7 cellular contexts compared by ENCODE assay signal in genomic region chr15:72271895-72272212, GRCh38. TPM values are rescaled to one million over a fixed set of nuclear protein-coding genes. Genes with fewer than 3 reads are reported as not detected.
DNase-seq lines count a peak whose midpoint lies in the region; ATAC-seq and TF ChIP-seq lines count a peak whose summit lies in the region.

No MANE protein-coding gene starts in this region.

- ATAC-seq in T-helper 17 cell: peak; percentile 0
- no peak for ATAC-seq in HG03571 (IDR thresholded peaks at IDR 0.05; ENCODE audit: unreplicated experiment)
- ATAC-seq in GM21825 (IDR thresholded peaks at IDR 0.05; ENCODE audit: unreplicated experiment): no peak

- H3K4me3 Mint-ChIP-seq in HFFc6 (peak overlapping the region; percentile 93), T-helper 17 cell (peak overlapping the region; percentile 88), osteocyte (ENCODE audit: unreplicated experiment) (peak overlapping the region; percentile 88)

- peak overlapping the region; percentile 83 for H3K4me3 ChIP-seq in fibroblast of mammary gland (ENCODE audit: control insufficient read depth, low read depth, low read length)

- peaks cover 3% of the 10 kb centered on the region for H3K27me3 Mint-ChIP-seq in HFFc6 (ENCODE audit: insufficient read depth)
- H3K27me3 Mint-ChIP-seq in T-helper 17 cell: no peaks in the 10 kb centered on the region
- H3K27me3 Mint-ChIP-seq in osteocyte (ENCODE audit: unreplicated experiment): peaks cover 9% of the 10 kb centered on the region

- H3K36me3 Mint-ChIP-seq in HFFc6 (ENCODE audit: low read depth) (peaks cover 10% of the 10 kb centered on the region), T-helper 17 cell (ENCODE audit: low read depth) (peaks cover 2% of the 10 kb centered on the region), osteocyte (ENCODE audit: unreplicated experiment) (peaks cover 6% of the 10 kb centered on the region)

- H3K9me3 Mint-ChIP-seq in HFFc6 (no peaks in the 10 kb centered on the region), osteocyte (ENCODE audit: unreplicated experiment) (no peaks in the 10 kb centered on the region)

- DNase-seq in EL: peak; percentile 21
- no peak for DNase-seq in HFFc6
- DNase-seq in T-helper 17 cell: no peak
- peak; percentile 19 for DNase-seq in fibroblast of mammary gland (ENCODE audit: low read depth)
- no peak for DNase-seq in osteocyte (ENCODE audit: extremely low spot score, unreplicated experiment)

- TF ChIP-seq CTCF in HFFc6 (IDR thresholded peaks at IDR 0.05): no peak
- no peak for TF ChIP-seq CTCF in fibroblast of mammary gland (conservative IDR thresholded peaks at IDR 0.05; ENCODE audit: control insufficient read depth, insufficient read depth, low read depth, low read length)
- TF ChIP-seq CTCF in osteocyte (IDR thresholded peaks at IDR 0.05): no peak

- H3K27ac Mint-ChIP-seq in HFFc6 (peak overlapping the region; percentile 82), T-helper 17 cell (peak overlapping the region; percentile 89), osteocyte (ENCODE audit: unreplicated experiment) (peak overlapping the region; percentile 83)

- no peaks in the 10 kb centered on the region for H3K9me3 ChIP-seq in T-helper 17 cell (ENCODE audit: control insufficient read depth, low read length, poor library complexity, severe bottlenecking)

- H3K4me1 Mint-ChIP-seq in HFFc6 (ENCODE audit: low read depth) (peaks cover 44% of the 10 kb centered on the region), T-helper 17 cell (peaks cover 39% of the 10 kb centered on the region), osteocyte (ENCODE audit: unreplicated experiment) (peaks cover 28% of the 10 kb centered on the region)

RNA-seq across cellular contexts. Expression of gene PARP6, which starts 0.5 kb away (rescaled TPM):
- total RNA-seq in HFFc6 (2021; fragmentation: NEBNext Ultra II Directional; extraction: Animal tissue kit (Norgen Biotek cat#: 25700)): 10 to 100 TPM; 21.6 to 27.8 (median 24.6) TPM
- total RNA-seq in T-helper 17 cell (100 to 1,000 TPM; 109 to 112 TPM), osteocyte (93.9 and 97.8 TPM in 2 replicates)

RNA-seq across cellular contexts. Expression of gene PKM, which starts 40.9 kb away (rescaled TPM):
- total RNA-seq in HFFc6 (2021; fragmentation: NEBNext Ultra II Directional; extraction: Animal tissue kit (Norgen Biotek cat#: 25700)): 1,000 to 10,000 TPM; 2,533 to 2,832 (median 2,656) TPM
- total RNA-seq in T-helper 17 cell (100 to 1,000 TPM; 343 to 428 TPM), osteocyte (602 and 617 TPM in 2 replicates)

RNA-seq across cellular contexts. Expression of gene CELF6, which starts 48.1 kb away (rescaled TPM):
- under 1 TPM in 4 of 6 experiments, not detected in 2; 0.11 to 0.14 (median 0.12) TPM for total RNA-seq in HFFc6 (2021; fragmentation: NEBNext Ultra II Directional; extraction: Animal tissue kit (Norgen Biotek cat#: 25700))
- total RNA-seq in T-helper 17 cell (1 to 10 TPM; 1.4 to 1.9 TPM), osteocyte (0.65 and 0.86 TPM in 2 replicates)

Comparison
In these comparisons a context has a peak if more than half of its experiments do, and no peak if none do; other contexts are left out.
1. DNase-seq: peak in EL (single experiment) and fibroblast of mammary gland (single experiment); none in HFFc6 (single experiment), T-helper 17 cell (0 of 3) and osteocyte (single experiment).
2. Peak in every context shown above with its lines, with median percentiles within 50 percentile points of each other: H3K27ac Mint-ChIP-seq and H3K4me3 Mint-ChIP-seq.